Comparison of ENCODE assay signal across 17 cellular contexts in the genomic region with DNA sequence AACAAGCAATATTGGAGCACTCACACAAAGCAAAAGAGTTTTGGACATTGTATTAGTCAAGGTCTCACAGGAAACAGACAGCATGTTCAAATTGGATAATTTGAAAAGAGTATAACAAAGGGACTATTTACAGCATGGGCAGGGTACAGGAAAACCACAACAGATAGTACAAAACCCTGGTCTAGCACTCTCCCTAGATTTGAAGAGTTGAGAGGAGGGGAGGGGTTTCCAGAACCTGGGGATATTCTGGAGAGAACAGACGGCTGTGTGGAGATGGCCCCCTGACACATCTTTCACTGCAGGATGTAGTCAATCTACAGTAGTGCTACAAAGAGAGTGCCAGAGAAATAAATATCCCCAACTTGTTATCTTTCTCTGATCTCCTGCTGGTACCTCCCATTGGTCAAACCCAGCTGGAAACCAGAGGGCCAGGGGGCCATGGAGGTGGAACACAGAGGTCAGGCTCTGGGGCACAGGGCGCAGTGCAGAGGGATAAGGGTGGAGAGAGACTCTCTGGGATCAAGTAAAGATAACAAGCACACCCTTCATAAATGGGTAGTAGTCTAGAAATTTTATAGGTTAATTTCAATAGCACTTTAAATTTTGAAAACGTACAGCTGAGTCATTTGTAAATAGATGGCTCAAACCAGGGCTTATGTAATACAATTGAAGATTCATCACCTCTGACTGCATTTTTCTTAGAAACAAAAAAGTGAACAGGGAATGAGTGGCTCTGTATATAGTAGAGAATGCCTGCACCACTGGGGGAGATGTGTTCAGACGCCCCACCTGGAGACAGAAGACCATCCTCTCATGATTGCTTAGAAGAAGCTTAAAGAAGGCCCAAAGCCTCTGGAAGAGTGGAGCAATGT. TPM values are rescaled to one million over a fixed set of nuclear protein-coding genes. Genes with fewer than 3 reads are reported as not detected.
DNase-seq lines count a peak whose midpoint lies in the region; ATAC-seq and TF ChIP-seq lines count a peak whose summit lies in the region.
"Had no signal": no experiment of that assay in that cellular context is flagged by ENCODE, and none has a peak within 500 bp of the region (broad histone marks: within the 10 kb centered on the region; RNA-seq: fewer than 3 reads in every experiment).

No MANE protein-coding gene starts in this region.

- H3K9me1 ChIP-seq in IMR-90 (ENCODE audit: insufficient read depth, low read length), result no peaks in the 10 kb centered on the region

- H3K4me1 ChIP-seq in BLaER1 treated with 17β-estradiol and CSF1 and Interleukin-3, amounts not matched to agents 10 nM and 100 nM, result peaks cover 0 to 18% (median 11%) of the 10 kb centered on the region in 10 experiments; a peak in 15 of 20 replicates
- H3K4me1 ChIP-seq in IMR-90 (ENCODE audit: control insufficient read depth, insufficient read depth, low read length) (0 out of 2 replicates have a peak, but pooled peaks cover 3% of the 10 kb centered on the region), osteoblast (ENCODE audit: insufficient read depth, low read length) (peaks cover 3% of the 10 kb centered on the region)
- H3K4me1 ChIP-seq: foreskin keratinocyte had no signal

- no peak overlapping the region for H2BK120ac ChIP-seq in IMR-90 (ENCODE audit: low read depth, low read length)

- peak overlapping the region in 8 of 11 experiments; percentile 18 to 63 (median 52); a peak in 13 of 22 replicates for H3K4me2 ChIP-seq in BLaER1 treated with 17β-estradiol and CSF1 and Interleukin-3, amounts not matched to agents 10 nM and 100 nM
- H3K4me2 ChIP-seq in IMR-90 (ENCODE audit: low read depth, low read length) (no peak overlapping the region), osteoblast (ENCODE audit: insufficient read depth, low read length) (no peak overlapping the region)
- H3K4me2 ChIP-seq: KMS-11 had no signal

- TF ChIP-seq POLR2A in IMR-90 (IDR thresholded peaks at IDR 0.05; ENCODE audit: low read depth, low read length), result no peak
- no peak for TF ChIP-seq POLR2A in erythroblast (IDR thresholded peaks at IDR 0.05; ENCODE audit: low read length)

- H3K14ac ChIP-seq in IMR-90 (replicated peaks; ENCODE audit: low read depth, low read length), result no peak overlapping the region

- H3K36me3 ChIP-seq in BLaER1 treated with 17β-estradiol and CSF1 and Interleukin-3, amounts not matched to agents 10 nM and 100 nM, result no peaks in the 10 kb centered on the region
- H3K36me3 ChIP-seq in IMR-90 (ENCODE audit: control insufficient read depth, insufficient read depth, low read length) (no peaks in the 10 kb centered on the region), osteoblast (ENCODE audit: insufficient read depth, low read length) (no peaks in the 10 kb centered on the region)
- H3K36me3 ChIP-seq: neutrophil had no signal

- H3K27ac ChIP-seq in BLaER1 treated with 17β-estradiol and CSF1 and Interleukin-3, amounts not matched to agents 10 nM and 100 nM, result no peak overlapping the region
- H3K27ac ChIP-seq in IMR-90 (ENCODE audit: insufficient read depth, low read length) (no peak overlapping the region), osteoblast (ENCODE audit: low read depth, low read length) (no peak overlapping the region)
- H3K27ac ChIP-seq: foreskin keratinocyte, KMS-11, neutrophil had no signal

- WGBS in IMR-90 (ENCODE audit: extremely low coverage in 2 of 2, insufficient read length in 1 of 2), 2 experiments, result no CpG with 5 or more reads among the region's 4 CpGs

- dilution Hi-C loops in IMR-90 (cut with HindIII; ENCODE audit: low sequenced_read_pairs, unreplicated experiment), result no loop called here

- ATAC-seq in IMR-90 (ENCODE audit: low read depth) (no peak), HG03378 (IDR thresholded peaks at IDR 0.05; ENCODE audit: unreplicated experiment) (no peak), omental fat pad (ENCODE audit: low FRiP score) (no peak)
- ATAC-seq: activated CD4-positive, CD25-positive, alpha-beta regulatory T cell treated with anti-CD3 and anti-CD28 coated beads, Interleukin-2, amount 50 U/mL, for 24 hours; effector memory CD8-positive, alpha-beta T cell; foreskin keratinocyte; mucosa of descending colon had no signal

- no peak overlapping the region for H3K4ac ChIP-seq in IMR-90 (ENCODE audit: low read depth, low read length)

- intact Hi-C loops in IMR-90 (cut with micrococcal nuclease), result no loop called here

- H3K4me3 ChIP-seq in BLaER1 treated with 17β-estradiol and CSF1 and Interleukin-3, amounts not matched to agents 10 nM and 100 nM, result no peak overlapping the region
- H3K4me3 ChIP-seq in IMR-90 (ENCODE audit: insufficient read depth, low read depth, low read length) (no peak overlapping the region), choroid plexus epithelial cell (ENCODE audit: low read depth, low read length) (no peak overlapping the region), osteoblast (ENCODE audit: insufficient read depth, low read length) (no peak overlapping the region)
- H3K4me3 ChIP-seq: mucosa of descending colon had no signal

- no peak overlapping the region for H4K8ac ChIP-seq in IMR-90 (ENCODE audit: low read depth in 2 of 2, low read length in 2 of 2)

- no peak overlapping the region for H2AK9ac ChIP-seq in IMR-90 (replicated peaks; ENCODE audit: low read depth, low read length, poor library complexity)

- no TSS peak for BruUV-seq in IMR-90 (replicated peaks; lab: Mats Ljungman, UMichigan)

- no peak overlapping the region for H3K9ac ChIP-seq in BLaER1 treated with 17β-estradiol and CSF1 and Interleukin-3, amounts not matched to agents 10 nM and 100 nM
- H3K9ac ChIP-seq in IMR-90 (ENCODE audit: low read depth, low read length), result no peak overlapping the region
- H3K9ac ChIP-seq: KMS-11 had no signal

- H2BK5ac ChIP-seq in IMR-90 (ENCODE audit: low read depth, low read length, poor library complexity, severe bottlenecking), result no peak overlapping the region

- H2BK15ac ChIP-seq in IMR-90 (ENCODE audit: low read depth, low read length), result no peak overlapping the region

- H3K23ac ChIP-seq in IMR-90 (ENCODE audit: low read depth, low read length), result no peak overlapping the region

- no peaks in the 10 kb centered on the region for H3K79me2 ChIP-seq in osteoblast (ENCODE audit: insufficient read depth, low read length)

- no peaks in the 10 kb centered on the region for H3K79me1 ChIP-seq in IMR-90 (ENCODE audit: low read depth in 1 of 2, low read length in 2 of 2)

- no peak overlapping the region for H2AK5ac ChIP-seq in IMR-90 (ENCODE audit: low read depth, low read length)

- no peaks in the 10 kb centered on the region for H3K27me3 ChIP-seq in BLaER1 treated with 17β-estradiol and CSF1 and Interleukin-3, amounts not matched to agents 10 nM and 100 nM
- H3K27me3 ChIP-seq in IMR-90 (ENCODE audit: control insufficient read depth, insufficient read depth, low read length), result no peaks in the 10 kb centered on the region
- H3K27me3 ChIP-seq in osteoblast (ENCODE audit: insufficient read depth, low read length), result no peaks in the 10 kb centered on the region
- H3K27me3 ChIP-seq: neutrophil had no signal

- POLR2A ChIA-PET in IMR-90 (lab: Charles Lee; ENCODE audit: unreplicated experiment), result interaction anchor here (0.5 kb wide), 1 partner anchor 20 kb away, joined by 3 read pairs; no protein-coding TSS in a partner anchor

- H2AFZ ChIP-seq in IMR-90 (replicated peaks; ENCODE audit: low read length, poor library complexity), result no peak overlapping the region
- H2AFZ ChIP-seq in osteoblast (ENCODE audit: low read length), result peak overlapping the region; percentile 12

- in situ Hi-C loops in IMR-90 (cut with MboI; ENCODE audit: low sequenced_read_pairs), result no loop called here

- H4K91ac ChIP-seq in IMR-90 (ENCODE audit: insufficient read depth, low read depth, low read length), result no peak overlapping the region

- no peak for TF ChIP-seq RAD21 in IMR-90 (IDR thresholded peaks at IDR 0.05; ENCODE audit: low read length)

- no peak overlapping the region for H2BK20ac ChIP-seq in IMR-90 (ENCODE audit: low read depth, low read length)

- H3K18ac ChIP-seq in IMR-90 (ENCODE audit: low read depth, low read length), result no peak overlapping the region

- CTCF ChIA-PET in IMR-90 (lab: Yijun Ruan, JAX), result no interaction called here

- no peak overlapping the region for H3K56ac ChIP-seq in IMR-90 (ENCODE audit: extremely low read depth, insufficient read depth, low read length)

- H4K20me1 ChIP-seq in BLaER1 treated with 17β-estradiol and CSF1 and Interleukin-3, amounts not matched to agents 10 nM and 100 nM, result no peaks in the 10 kb centered on the region
- H4K20me1 ChIP-seq in IMR-90 (ENCODE audit: insufficient read depth, low read length) (no peaks in the 10 kb centered on the region), osteoblast (ENCODE audit: insufficient read depth, low read length) (no peaks in the 10 kb centered on the region)

- H4K5ac ChIP-seq in IMR-90 (ENCODE audit: low read depth, low read length), result no peak overlapping the region

- DNase-seq in IMR-90 (peak; percentile 22), choroid plexus epithelial cell (ENCODE audit: low read depth) (peak; percentile 41), osteoblast (ENCODE audit: insufficient read length, low spot score, missing footprints) (no peak), AML-193 (lab: John Stamatoyannopoulos, UW) (no peak), erythroblast (lab: John Stamatoyannopoulos, UW) (no peak), omental fat pad (ENCODE audit: low spot score) (no peak)
- DNase-seq: effector memory CD8-positive, alpha-beta T cell; foreskin keratinocyte; mucosa of descending colon; NCI-H1092 treated with DMSO at 0.1 percent for 48 hours; NCI-H2171 treated with DMSO at 0.1 percent for 48 hours; NCI-H82 had no signal

- TF ChIP-seq CTCF in IMR-90 (conservative IDR thresholded peaks at IDR 0.05; ENCODE audit: low read depth, low read length), result no peak
- TF ChIP-seq CTCF in choroid plexus epithelial cell (conservative IDR thresholded peaks at IDR 0.05; ENCODE audit: low read depth, low read length), result no peak
- no peak for TF ChIP-seq CTCF in osteoblast (IDR thresholded peaks at IDR 0.05; ENCODE audit: extremely low read depth, low read depth, low read length)
- TF ChIP-seq CTCF in omental fat pad (IDR thresholded peaks at IDR 0.05), result no peak

- H3K9me3 ChIP-seq in BLaER1 treated with 17β-estradiol and CSF1 and Interleukin-3, amounts not matched to agents 10 nM and 100 nM (replicated peaks in 1 of 11), result no peaks in the 10 kb centered on the region
- H3K9me3 ChIP-seq in IMR-90 (ENCODE audit: control insufficient read depth, insufficient read depth, low read length), result no peaks in the 10 kb centered on the region
- no peaks in the 10 kb centered on the region for H3K9me3 ChIP-seq in osteoblast (ENCODE audit: low read depth, low read length)
- H3K9me3 ChIP-seq: mucosa of descending colon, neutrophil had no signal

TF ChIP-seq in IMR-90, 13 proteins besides CTCF, POLR2A, EP300 and RAD21 (continues in another document):
- TF ChIP-seq CEBPB (IDR thresholded peaks at IDR 0.05; ENCODE audit: low read depth, low read length) (no peak), FOS (IDR thresholded peaks at IDR 0.05; ENCODE audit: low read depth, low read length) (no peak), MAFK (IDR thresholded peaks at IDR 0.05; ENCODE audit: low read depth, low read length) (no peak), SMC3 (IDR thresholded peaks at IDR 0.05; ENCODE audit: low read depth, low read length) (no peak)

RNA-seq across cellular contexts. Expression of gene RCAN2, which starts 25.7 kb away (rescaled TPM):
- total RNA-seq in IMR-90 (2012; rRNA removed) (1.3 and 2.2 TPM in 2 replicates), osteoblast (14.1 and 15.6 TPM in 2 replicates), omental fat pad (1 to 10 TPM; 2.5 to 7.9 (median 3.7) TPM)
- 1.8 TPM in 2 replicates for polyA plus RNA-seq in IMR-90 (2012; rRNA removed)
- polyA plus RNA-seq in IMR-90 (2012; cell fraction: cytosol; rRNA removed), result 0.60 and 0.77 TPM in 2 replicates
- polyA plus RNA-seq in IMR-90 (2012; cell fraction: nucleus; rRNA removed; ENCODE audit: low replicate concordance), result 0.17 and 0.64 TPM in 2 replicates
- total RNA-seq: foreskin keratinocyte had no signal
- polyA plus RNA-seq: foreskin keratinocyte had no signal

Comparison
In these comparisons a context has a peak if more than half of its experiments do, and no peak if none do; other contexts are left out.
1. H3K4me2 ChIP-seq: peak in BLaER1 treated with 17β-estradiol and CSF1 and Interleukin-3, amounts not matched to agents 10 nM and 100 nM (8 of 11); none in IMR-90 (single experiment) and osteoblast (single experiment).
2. DNase-seq: peak in IMR-90 (single experiment) and choroid plexus epithelial cell (single experiment); none in osteoblast (single experiment), AML-193 (0 of 2), erythroblast (0 of 2) and omental fat pad (single experiment).